Comparison of ENCODE assay signal across 26 cellular contexts in genomic region chr17:66865151-66865550, GRCh38. TPM values are rescaled to one million over a fixed set of nuclear protein-coding genes. Genes with fewer than 3 reads are reported as not detected.
DNase-seq lines count a peak whose midpoint lies in the region; TF ChIP-seq lines count a peak whose summit lies in the region.
"Had no signal": no experiment of that assay in that cellular context is flagged by ENCODE, and none has a peak within 500 bp of the region (broad histone marks: within the 10 kb centered on the region; RNA-seq: fewer than 3 reads in every experiment).

No MANE protein-coding gene starts in this region.

- peaks cover 11% of the 10 kb centered on the region for H3K27me3 ChIP-seq in adipocyte (replicated peaks; ENCODE audit: control insufficient read depth, insufficient read depth, low read length)
- H3K27me3 ChIP-seq in vagina: no peaks in the 10 kb centered on the region

- H3K4me1 ChIP-seq in adipocyte (ENCODE audit: control insufficient read depth, insufficient read depth, low read length): no peaks in the 10 kb centered on the region
- H3K4me1 ChIP-seq in vagina: no peaks in the 10 kb centered on the region

- H3K27ac ChIP-seq in vagina: no peak overlapping the region
- H3K27ac ChIP-seq: HL-60 had no signal

- DNase-seq in ELR (ENCODE audit: low read depth) (peak; percentile 10), adipocyte (ENCODE audit: low read depth) (peak; percentile 37), fibroblast of gingiva (ENCODE audit: low read depth) (peak; percentile 56), iris pigment epithelial cell (ENCODE audit: low read depth) (peak; percentile 20), vagina (ENCODE audit: extremely low spot score in 2 of 2) (no peak), posterior vena cava (ENCODE audit: low spot score) (no peak), HuH-7.5 (ENCODE audit: low spot score) (no peak)
- DNase-seq: C1 segment of cervical spinal cord; CD4-positive, alpha-beta memory T cell; COR-L47; DMS53; GDM1; NCI-H1105 treated with DMSO at 0.1 percent for 48 hours; NCI-H146; NCI-H2029; NCI-H526 treated with DMSO at 0.1 percent for 48 hours; RPMI8226; SHP77 had no signal

- no peaks in the 10 kb centered on the region for H3K36me3 ChIP-seq in adipocyte (ENCODE audit: control insufficient read depth, insufficient read depth, low read length, severe bottlenecking)
- H3K36me3 ChIP-seq in vagina: no peaks in the 10 kb centered on the region

- H3K4me3 ChIP-seq in adipocyte (ENCODE audit: low read length) (no peak overlapping the region), vagina (no peak overlapping the region)
- H3K4me3 ChIP-seq: K562 had no signal

- no peak for TF ChIP-seq CTCF in vagina (IDR thresholded peaks at IDR 0.05)

- TF ChIP-seq POLR2A in vagina (IDR thresholded peaks at IDR 0.05): no peak

- H3K9ac ChIP-seq in adipocyte (ENCODE audit: low read length): no peak overlapping the region

- intact Hi-C loops in vagina (cut with DNase I): no loop called here
- intact Hi-C loops in posterior vena cava (cut with DNase I): no loop called here

- peaks cover 19% of the 10 kb centered on the region for H3K9me3 ChIP-seq in adipocyte (ENCODE audit: control insufficient read depth, low read length)
- no peaks in the 10 kb centered on the region for H3K9me3 ChIP-seq in vagina

RNA-seq across cellular contexts. Expression of gene CACNG5, which starts 30.2 kb away (rescaled TPM):
- total RNA-seq in vagina (not detected), posterior vena cava (not detected)
- total RNA-seq: CD4-positive, alpha-beta memory T cell; Daoy; HT-29; K562; LHCN-M2; MCF 10A; NCI-H460; SK-MEL-5 had no signal

Comparison
In these comparisons a context has a peak if more than half of its experiments do, and no peak if none do; other contexts are left out.
1. DNase-seq: peak in ELR (single experiment), adipocyte (single experiment), fibroblast of gingiva (single experiment) and iris pigment epithelial cell (single experiment); none in vagina (0 of 2), posterior vena cava (single experiment) and HuH-7.5 (single experiment).